9 cellular contexts compared by ENCODE assay signal in genomic region chr22:25120761-25121212, GRCh38.
DNase-seq lines count a peak whose midpoint lies in the region; ATAC-seq and TF ChIP-seq lines count a peak whose summit lies in the region.
"Had no signal": no experiment of that assay in that cellular context is flagged by ENCODE, and none has a peak within 500 bp of the region (broad histone marks: within the 10 kb centered on the region; RNA-seq: fewer than 3 reads in every experiment).

No MANE protein-coding gene starts in this region.

- H3K4me1 ChIP-seq in Peyer's patch = peaks cover 0 to 19% (median 0%) of the 10 kb centered on the region in 4 donors

- H3K36me3 Mint-ChIP-seq in mesothelial cell of epicardium = peaks cover 16% of the 10 kb centered on the region
- H3K36me3 Mint-ChIP-seq in type B pancreatic cell = peaks cover 7% of the 10 kb centered on the region

- no peak for ATAC-seq in GM19452 (IDR thresholded peaks at IDR 0.05; ENCODE audit: unreplicated experiment)
- no peak for ATAC-seq in HG02610 (IDR thresholded peaks at IDR 0.05; ENCODE audit: unreplicated experiment)
- no peak for ATAC-seq in GM19455 (IDR thresholded peaks at IDR 0.05; ENCODE audit: unreplicated experiment)

- no peak for TF ChIP-seq POLR2A in Peyer's patch (IDR thresholded peaks at IDR 0.05)

- H3K9me3 ChIP-seq in Peyer's patch = no peaks in the 10 kb centered on the region

- no peaks in the 10 kb centered on the region for H3K27me3 Mint-ChIP-seq in mesothelial cell of epicardium (ENCODE audit: low read depth)
- H3K27me3 Mint-ChIP-seq in type B pancreatic cell = no peaks in the 10 kb centered on the region
- H3K27me3 Mint-ChIP-seq: activated naive CD8-positive, alpha-beta T cell treated with anti-CD3 and anti-CD28 coated beads, Interleukin-2, amount 10 ng/mL, durations not matched to agents 7 days and 5 days had no signal

- H3K4me3 Mint-ChIP-seq in mesothelial cell of epicardium = no peak overlapping the region
- peak overlapping the region; percentile 53 for H3K4me3 Mint-ChIP-seq in type B pancreatic cell
- H3K4me3 Mint-ChIP-seq: activated naive CD8-positive, alpha-beta T cell treated with anti-CD3 and anti-CD28 coated beads, Interleukin-2, amount 10 ng/mL, durations not matched to agents 7 days and 5 days had no signal

- DNase-seq in Peyer's patch (no peak), epithelial cell of proximal tubule (ENCODE audit: low read depth) (peak; percentile 45), mesothelial cell of epicardium (ENCODE audit: low spot score in 2 of 2, unreplicated experiment in 2 of 2) (no peak), type B pancreatic cell (ENCODE audit: extremely low spot score, unreplicated experiment) (no peak)
- DNase-seq: activated naive CD8-positive, alpha-beta T cell treated with anti-CD3 and anti-CD28 coated beads, Interleukin-2, amount 10 ng/mL, durations not matched to agents 7 days and 5 days; effector CD8-positive, alpha-beta T cell had no signal

- H3K36me3 ChIP-seq in Peyer's patch = no peaks in the 10 kb centered on the region

- peaks cover 18% of the 10 kb centered on the region for H3K4me1 Mint-ChIP-seq in mesothelial cell of epicardium
- peaks cover 16% of the 10 kb centered on the region for H3K4me1 Mint-ChIP-seq in type B pancreatic cell (ENCODE audit: unreplicated experiment)
- H3K4me1 Mint-ChIP-seq: activated naive CD8-positive, alpha-beta T cell treated with anti-CD3 and anti-CD28 coated beads, Interleukin-2, amount 10 ng/mL, durations not matched to agents 7 days and 5 days had no signal

- H3K9me3 Mint-ChIP-seq in mesothelial cell of epicardium = no peaks in the 10 kb centered on the region
- H3K9me3 Mint-ChIP-seq in type B pancreatic cell = no peaks in the 10 kb centered on the region
- H3K9me3 Mint-ChIP-seq: activated naive CD8-positive, alpha-beta T cell treated with anti-CD3 and anti-CD28 coated beads, Interleukin-2, amount 10 ng/mL, durations not matched to agents 7 days and 5 days had no signal

- H3K27ac ChIP-seq in Peyer's patch = peak overlapping the region in 3 of 4 donors; percentile 63 to 75 (median 67)

- no peak for TF ChIP-seq CTCF in Peyer's patch (IDR thresholded peaks at IDR 0.05)
- TF ChIP-seq CTCF in epithelial cell of proximal tubule (conservative IDR thresholded peaks at IDR 0.05; ENCODE audit: low read depth, low read length) = no peak
- TF ChIP-seq CTCF in mesothelial cell of epicardium (IDR thresholded peaks at IDR 0.05; ENCODE audit: unreplicated experiment) = no peak
- no peak for TF ChIP-seq CTCF in type B pancreatic cell (conservative IDR thresholded peaks at IDR 0.05)

- H3K27ac Mint-ChIP-seq in mesothelial cell of epicardium (peak overlapping the region; percentile 96), type B pancreatic cell (peak overlapping the region; percentile 87)
- H3K27ac Mint-ChIP-seq: activated naive CD8-positive, alpha-beta T cell treated with anti-CD3 and anti-CD28 coated beads, Interleukin-2, amount 10 ng/mL, durations not matched to agents 7 days and 5 days had no signal

- no peaks in the 10 kb centered on the region for H3K27me3 ChIP-seq in Peyer's patch

- H3K4me3 ChIP-seq in Peyer's patch = no peak overlapping the region
- H3K4me3 ChIP-seq in epithelial cell of proximal tubule (ENCODE audit: low read depth, low read length) = no peak overlapping the region
